Comparison of ENCODE assay signal across 7 cellular contexts in genomic region chr13:24922390-24923304, GRCh38.
DNase-seq lines count a peak whose midpoint lies in the region; ATAC-seq and TF ChIP-seq lines count a peak whose summit lies in the region.

No MANE protein-coding gene starts in this region.

- peak overlapping the region; percentile 96 for H3K27ac ChIP-seq in hepatocyte

- peaks cover 28% of the 10 kb centered on the region for H3K79me2 ChIP-seq in hepatocyte

- H4K20me1 ChIP-seq in hepatocyte (ENCODE audit: insufficient read depth, poor library complexity, severe bottlenecking), result no peaks in the 10 kb centered on the region

- TF ChIP-seq CTCF in hepatocyte (IDR thresholded peaks at IDR 0.05; ENCODE audit: poor library complexity), result peak; percentile 6

- H3K4me3 ChIP-seq in hepatocyte, result peak overlapping the region; percentile 55

- no peaks in the 10 kb centered on the region for H3K9me3 ChIP-seq in hepatocyte (ENCODE audit: low read depth)

- peaks cover 11% of the 10 kb centered on the region for H3K4me1 ChIP-seq in hepatocyte (ENCODE audit: insufficient read depth)

- H2AFZ ChIP-seq in hepatocyte, result peak overlapping the region; percentile 54

- ATAC-seq in GM18508 (IDR thresholded peaks at IDR 0.05; ENCODE audit: insufficient read depth, unreplicated experiment), result peak; percentile 68
- peak; percentile 93 for ATAC-seq in HG02973 (IDR thresholded peaks at IDR 0.05; ENCODE audit: unreplicated experiment)

- under 1% methylated on average over 81 of the region's 86 CpGs for WGBS in hepatocyte (ENCODE audit: low lambda C conversion rate, missing lambda C conversion rate)

- peak; percentile 41 for DNase-seq in NCI-H2029 treated with DMSO at 0.1 percent for 48 hours (lab: John Stamatoyannopoulos, UW)
- DNase-seq in T1000 (lab: John Stamatoyannopoulos, UW), result peak; percentile 88
- peak; percentile 100 for DNase-seq in astrocyte of the hippocampus (ENCODE audit: low read depth, low spot score)
- peak; percentile 98 for DNase-seq in hepatocyte (ENCODE audit: low spot score)
- DNase-seq in renal cortical epithelial cell (ENCODE audit: low read depth), result peak; percentile 93

- H3K27me3 ChIP-seq in hepatocyte, result no peaks in the 10 kb centered on the region

- no peaks in the 10 kb centered on the region for H3K36me3 ChIP-seq in hepatocyte (replicated peaks; ENCODE audit: insufficient read depth, low read depth)

- no peaks in the 10 kb centered on the region for H3K9me2 ChIP-seq in hepatocyte (replicated peaks; ENCODE audit: insufficient read depth)

- peak overlapping the region; percentile 76 for H3K4me2 ChIP-seq in hepatocyte

Comparison
In these comparisons a context has a peak if more than half of its experiments do, and no peak if none do; other contexts are left out.
1. Peak in every context shown above with its lines: DNase-seq, ATAC-seq, H3K4me3 ChIP-seq and H3K27ac ChIP-seq.
2. DNase-seq: peak in every context shown above with its lines; median percentile 100 in astrocyte of the hippocampus; 98 in hepatocyte; 93 in renal cortical epithelial cell; 88 in T1000; 41 in NCI-H2029 treated with DMSO at 0.1 percent for 48 hours.